In the genomic region with DNA sequence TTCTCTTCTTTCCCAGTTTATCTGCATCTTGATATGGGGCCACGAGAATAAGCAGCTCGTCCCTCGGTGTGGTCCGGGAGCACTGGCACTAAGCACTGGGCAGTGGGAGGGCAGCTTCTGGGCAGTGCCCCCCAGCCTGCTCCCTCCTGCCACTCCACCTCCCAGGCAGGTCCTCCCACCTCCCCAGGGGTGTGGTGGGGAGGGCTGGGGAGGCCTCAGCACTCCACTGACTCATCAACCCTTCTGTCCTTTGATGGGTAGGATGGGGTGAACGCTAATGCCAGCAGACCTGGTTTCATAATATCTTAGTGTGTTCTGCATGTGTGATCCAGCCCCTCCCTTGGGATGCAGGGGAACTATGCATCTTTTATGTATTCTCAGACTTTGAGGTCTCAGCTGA, we compare ENCODE assay signal across 18 cellular contexts.
DNase-seq lines count a peak whose midpoint lies in the region; TF ChIP-seq lines count a peak whose summit lies in the region.
"Had no signal": no experiment of that assay in that cellular context is flagged by ENCODE, and none has a peak within 500 bp of the region (broad histone marks: within the 10 kb centered on the region; RNA-seq: fewer than 3 reads in every experiment).

No MANE protein-coding gene starts in this region.

- in situ Hi-C loops in SK-MEL-5 (cut with HindIII; ENCODE audit: low pct_unique_long_range_greater_than_20kb, low sequenced_read_pairs): no loop called here

- no peak overlapping the region for H3K56ac ChIP-seq in mesendoderm (ENCODE audit: low read length)

- H2AK5ac ChIP-seq in trophoblast cell (ENCODE audit: low read length): no peak overlapping the region
- H2AK5ac ChIP-seq in mesendoderm (ENCODE audit: low read length): no peak overlapping the region

- 26% methylated on average over 5 of the region's 5 CpGs for WGBS in hepatocyte (ENCODE audit: low lambda C conversion rate, missing lambda C conversion rate)
- no CpG with 5 or more reads among the region's 5 CpGs for WGBS in trophoblast cell (ENCODE audit: extremely low coverage, insufficient coverage, insufficient read length)
- no CpG with 5 or more reads among the region's 5 CpGs for WGBS in mesendoderm (ENCODE audit: extremely low coverage, insufficient coverage, low lambda C conversion rate)

- no peak overlapping the region for H4K12ac ChIP-seq in trophoblast cell (ENCODE audit: low read depth, low read length)

- no peak overlapping the region for H4K91ac ChIP-seq in trophoblast cell (ENCODE audit: low read depth, low read length)

- no peak overlapping the region for H4K5ac ChIP-seq in mesendoderm (ENCODE audit: low read length)

- H2BK120ac ChIP-seq in trophoblast cell (ENCODE audit: insufficient read depth, low read length, poor library complexity) (no peak overlapping the region), mesendoderm (ENCODE audit: low read depth, low read length) (no peak overlapping the region)

- H3K36me3 ChIP-seq in hepatocyte (replicated peaks; ENCODE audit: insufficient read depth, low read depth) (no peaks in the 10 kb centered on the region), trophoblast cell (ENCODE audit: control insufficient read depth in 1 of 2, insufficient read depth in 2 of 2, low read length in 2 of 2) (no peaks in the 10 kb centered on the region), mesendoderm (ENCODE audit: control insufficient read depth, insufficient read depth, low read length) (no peaks in the 10 kb centered on the region)
- H3K36me3 ChIP-seq: MG63 had no signal

- DNase-seq in COLO829 (ENCODE audit: low spot score): peak; percentile 79
- DNase-seq in SK-MEL-5 (ENCODE audit: low read depth, low spot score): peak; percentile 42
- DNase-seq in hepatocyte (ENCODE audit: low spot score): peak; percentile 52
- DNase-seq in trophoblast cell: no peak
- DNase-seq in AG08396 (ENCODE audit: low spot score): no peak
- no peak for DNase-seq in NCI-H187 treated with DMSO at 0.1 percent for 48 hours (lab: John Stamatoyannopoulos, UW)
- DNase-seq in mesendoderm: no peak
- no peak for DNase-seq in stimulated activated CD8-positive, alpha-beta memory T cell treated with anti-CD3 and anti-CD28 coated beads, Interleukin-4, amount 100 ng/mL, for 48 hours
- DNase-seq: activated CD4-positive, CD25-positive, alpha-beta regulatory T cell; CD4-positive, alpha-beta T cell; hippocampal formation; MG63; NCI-H1694 treated with DMSO at 0.1 percent for 48 hours; NCI-H446 treated with DMSO at 0.1 percent for 48 hours; SHP77; stimulated activated CD4-positive, alpha-beta T cell treated with anti-CD3 and anti-CD28 coated beads, Interleukin-4, amount 100 ng/mL, for 4 hours; T-helper 2 cell had no signal

- H3K4me3 ChIP-seq in hepatocyte (no peak overlapping the region), trophoblast cell (ENCODE audit: low read depth, low read length) (peak overlapping the region; percentile 1), mesendoderm (ENCODE audit: low read length) (no peak overlapping the region)
- H3K4me3 ChIP-seq: MG63 had no signal

- H3K23ac ChIP-seq in trophoblast cell (ENCODE audit: low read length): no peak overlapping the region
- no peak overlapping the region for H3K23ac ChIP-seq in mesendoderm (ENCODE audit: low read length)

- no peak for TF ChIP-seq CTCF in hepatocyte (IDR thresholded peaks at IDR 0.05; ENCODE audit: poor library complexity)

- no peak overlapping the region for H2BK15ac ChIP-seq in mesendoderm (replicated peaks; ENCODE audit: low read depth)

- H3K27me3 ChIP-seq in hepatocyte: no peaks in the 10 kb centered on the region
- H3K27me3 ChIP-seq in trophoblast cell (ENCODE audit: insufficient read depth, low read length): no peaks in the 10 kb centered on the region
- H3K27me3 ChIP-seq in mesendoderm (ENCODE audit: insufficient read depth, low read length, poor library complexity): no peaks in the 10 kb centered on the region
- H3K27me3 ChIP-seq: MG63 had no signal

- H3K4me1 ChIP-seq in hepatocyte (ENCODE audit: insufficient read depth): peaks cover 33% of the 10 kb centered on the region
- H3K4me1 ChIP-seq in trophoblast cell (ENCODE audit: control insufficient read depth in 1 of 2, insufficient read depth in 2 of 2, low read length in 2 of 2): peaks cover 5 to 8% of the 10 kb centered on the region in 2 experiments
- peaks cover 4% of the 10 kb centered on the region for H3K4me1 ChIP-seq in mesendoderm (ENCODE audit: control insufficient read depth, low read depth, low read length)
- H3K4me1 ChIP-seq: parathyroid adenoma had no signal

- no peaks in the 10 kb centered on the region for H3K79me2 ChIP-seq in hepatocyte
- H3K79me2 ChIP-seq in trophoblast cell (ENCODE audit: control insufficient read depth, insufficient read depth, low read length, poor library complexity): no peaks in the 10 kb centered on the region
- no peaks in the 10 kb centered on the region for H3K79me2 ChIP-seq in mesendoderm (ENCODE audit: control insufficient read depth, insufficient read depth, low read length)
- H3K79me2 ChIP-seq: parathyroid adenoma had no signal

- H3K79me1 ChIP-seq in trophoblast cell (ENCODE audit: low read length): peaks cover 2% of the 10 kb centered on the region
- no peaks in the 10 kb centered on the region for H3K79me1 ChIP-seq in mesendoderm (ENCODE audit: low read length)

- H3K4me2 ChIP-seq in hepatocyte (peak overlapping the region; percentile 31), trophoblast cell (ENCODE audit: low read length) (no peak overlapping the region), mesendoderm (ENCODE audit: low read length) (no peak overlapping the region)

- H3K18ac ChIP-seq in trophoblast cell (ENCODE audit: low read length) (no peak overlapping the region), mesendoderm (ENCODE audit: low read length) (no peak overlapping the region)

- H3K4ac ChIP-seq in trophoblast cell (ENCODE audit: low read depth, low read length): no peak overlapping the region
- H3K4ac ChIP-seq in mesendoderm (ENCODE audit: low read depth, low read length): no peak overlapping the region

- no peaks in the 10 kb centered on the region for H4K20me1 ChIP-seq in hepatocyte (ENCODE audit: insufficient read depth, poor library complexity, severe bottlenecking)

- H2AFZ ChIP-seq in hepatocyte (no peak overlapping the region), trophoblast cell (ENCODE audit: insufficient read depth, low read length, poor library complexity) (no peak overlapping the region)
- H2AFZ ChIP-seq: parathyroid adenoma had no signal

- H3K14ac ChIP-seq in trophoblast cell (ENCODE audit: low read length): no peak overlapping the region

- H2BK5ac ChIP-seq in trophoblast cell (ENCODE audit: low read depth, low read length, poor library complexity) (no peak overlapping the region), mesendoderm (ENCODE audit: low read length) (no peak overlapping the region)

- peak overlapping the region; percentile 76 for H3K27ac ChIP-seq in hepatocyte
- H3K27ac ChIP-seq in trophoblast cell (ENCODE audit: low read depth, low read length): no peak overlapping the region
- H3K27ac ChIP-seq in mesendoderm (ENCODE audit: low read depth, low read length): no peak overlapping the region
- H3K27ac ChIP-seq: parathyroid adenoma had no signal

- H3K9me2 ChIP-seq in hepatocyte (replicated peaks; ENCODE audit: insufficient read depth): no peaks in the 10 kb centered on the region

- H2BK12ac ChIP-seq in trophoblast cell (ENCODE audit: low read length): no peak overlapping the region

- no peak overlapping the region for H3K9ac ChIP-seq in trophoblast cell (ENCODE audit: low read length)
- no peak overlapping the region for H3K9ac ChIP-seq in mesendoderm (ENCODE audit: low read length)
- H3K9ac ChIP-seq: parathyroid adenoma had no signal

- no peak overlapping the region for H4K8ac ChIP-seq in trophoblast cell (ENCODE audit: low read depth, low read length)
- H4K8ac ChIP-seq in mesendoderm (ENCODE audit: low read depth, low read length): no peak overlapping the region

- H3K9me3 ChIP-seq in hepatocyte (ENCODE audit: low read depth) (no peaks in the 10 kb centered on the region), trophoblast cell (ENCODE audit: insufficient read depth, low read depth, low read length) (peaks cover 1% of the 10 kb centered on the region)

Comparison
In these comparisons a context has a peak if more than half of its experiments do, and no peak if none do; other contexts are left out.
1. DNase-seq: peak in COLO829 (single experiment), SK-MEL-5 (single experiment) and hepatocyte (single experiment); none in trophoblast cell (0 of 2), AG08396 (single experiment), NCI-H187 treated with DMSO at 0.1 percent for 48 hours (single experiment), mesendoderm (single experiment) and stimulated activated CD8-positive, alpha-beta memory T cell treated with anti-CD3 and anti-CD28 coated beads, Interleukin-4, amount 100 ng/mL, for 48 hours (single experiment).